ENCODE assay signal across 17 cellular contexts in the genomic region with DNA sequence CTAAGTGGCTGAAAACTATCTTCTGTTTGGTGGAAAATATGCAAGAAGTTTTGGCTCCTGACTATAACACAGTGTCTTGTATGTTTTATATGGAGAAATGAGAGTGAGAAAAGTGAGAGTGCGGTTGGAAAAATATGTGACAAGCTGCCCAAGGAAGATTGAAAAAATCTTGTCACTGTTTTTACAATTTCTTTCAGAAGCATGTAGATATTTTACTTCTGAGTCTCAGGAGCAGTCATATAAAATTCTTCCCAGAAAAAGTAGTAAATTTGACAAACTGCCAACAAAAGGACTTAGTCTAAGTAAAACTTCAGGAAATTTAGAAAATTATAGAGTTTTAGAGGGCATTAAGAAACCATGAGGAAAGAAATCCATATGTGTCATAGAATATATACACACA. TPM values are rescaled to one million over a fixed set of nuclear protein-coding genes. Genes with fewer than 3 reads are reported as not detected.
DNase-seq lines count a peak whose midpoint lies in the region; ATAC-seq lines count a peak whose summit lies in the region.
"Had no signal": no experiment of that assay in that cellular context is flagged by ENCODE, and none has a peak within 500 bp of the region (broad histone marks: within the 10 kb centered on the region; RNA-seq: fewer than 3 reads in every experiment).

No MANE protein-coding gene starts in this region.

- H3K4me3 Mint-ChIP-seq in T-helper 17 cell, result no peak overlapping the region
- H3K4me3 Mint-ChIP-seq: CD8-positive, alpha-beta T cell had no signal

- H3K27me3 Mint-ChIP-seq in T-helper 17 cell, result peaks cover 4% of the 10 kb centered on the region

- peak overlapping the region; percentile 47 for H3K27ac Mint-ChIP-seq in T-helper 17 cell
- H3K27ac Mint-ChIP-seq: CD8-positive, alpha-beta T cell had no signal

- H3K4me1 Mint-ChIP-seq in T-helper 17 cell, result peaks cover 8% of the 10 kb centered on the region

- H3K36me3 Mint-ChIP-seq in T-helper 17 cell (ENCODE audit: low read depth), result peaks cover 3% of the 10 kb centered on the region
- H3K36me3 Mint-ChIP-seq: CD8-positive, alpha-beta T cell had no signal

- DNase-seq in GM03348 (ENCODE audit: low spot score) (peak; percentile 20), T-helper 17 cell (no peak), fibroblast of peridontal ligament (ENCODE audit: extremely low read depth) (peak; percentile 59)
- DNase-seq in stimulated activated CD4-positive, alpha-beta T cell treated with anti-CD3 and anti-CD28 coated beads, Interleukin-1b, Interleukin-23, amount 100 ng/mL, for 48 hours, result no peak
- DNase-seq: CD8-positive, alpha-beta T cell; DMS79; NCI-H1417 treated with DMSO at 0.1 percent for 48 hours; NCI-H1930; NCI-H2171; NCI-H446; NCI-H69; NK-92 treated with Interleukin-12 subunit alpha and Interleukin-12 subunit beta, amount 100 ng/mL, for 24 hours; RPMI8226 had no signal

- ATAC-seq in T-helper 17 cell, result no peak
- ATAC-seq in GM18861 (IDR thresholded peaks at IDR 0.05; ENCODE audit: unreplicated experiment), result no peak
- ATAC-seq in HG02678 (IDR thresholded peaks at IDR 0.05; ENCODE audit: unreplicated experiment), result no peak
- no peak for ATAC-seq in GM21515 (IDR thresholded peaks at IDR 0.05; ENCODE audit: unreplicated experiment)
- ATAC-seq: CD8-positive, alpha-beta T cell; GM12878 had no signal

- no peaks in the 10 kb centered on the region for H3K9me3 ChIP-seq in T-helper 17 cell (ENCODE audit: control insufficient read depth, low read length, poor library complexity, severe bottlenecking)

RNA-seq across cellular contexts. Expression of gene RMND5A, which starts 19.4 kb away (rescaled TPM):
- 10 to 100 TPM; 28.4 to 42.3 TPM for total RNA-seq in T-helper 17 cell

Comparison
In these comparisons a context has a peak if more than half of its experiments do, and no peak if none do; other contexts are left out.
1. DNase-seq: peak in GM03348 (single experiment) and fibroblast of peridontal ligament (single experiment); none in T-helper 17 cell (0 of 3) and stimulated activated CD4-positive, alpha-beta T cell treated with anti-CD3 and anti-CD28 coated beads, Interleukin-1b, Interleukin-23, amount 100 ng/mL, for 48 hours (single experiment).